13 cellular contexts compared by ENCODE assay signal in genomic region chr3:73055583-73056364, GRCh38. TPM values are rescaled to one million over a fixed set of nuclear protein-coding genes. Genes with fewer than 3 reads are reported as not detected.
DNase-seq lines count a peak whose midpoint lies in the region; ATAC-seq and TF ChIP-seq lines count a peak whose summit lies in the region.
"Had no signal": no experiment of that assay in that cellular context is flagged by ENCODE, and none has a peak within 500 bp of the region (broad histone marks: within the 10 kb centered on the region; RNA-seq: fewer than 3 reads in every experiment).

No MANE protein-coding gene starts in this region.

- H3K36me3 Mint-ChIP-seq in nephron (ENCODE audit: low read depth) (peaks cover 22% of the 10 kb centered on the region), progenitor cell of endocrine pancreas (ENCODE audit: insufficient read depth) (peaks cover 11% of the 10 kb centered on the region)
- H3K36me3 Mint-ChIP-seq: activated naive CD4-positive, alpha-beta T cell treated with anti-CD3 and anti-CD28 coated beads, Interleukin-2, amount 50 U/mL, for 24 hours had no signal

- no peak overlapping the region for H3K27ac ChIP-seq in PC-3 (ENCODE audit: low read length)
- peak overlapping the region in 3 of 4 donors; percentile 12 to 45 (median 42) for H3K27ac ChIP-seq in esophagus squamous epithelium

- no peak for TF ChIP-seq CTCF in PC-3 (conservative IDR thresholded peaks at IDR 0.05; ENCODE audit: low read depth, low read length)
- TF ChIP-seq CTCF in esophagus squamous epithelium (IDR thresholded peaks at IDR 0.05): no peak
- no peak for TF ChIP-seq CTCF in nephron (IDR thresholded peaks at IDR 0.05; ENCODE audit: unreplicated experiment in 3 of 3)
- TF ChIP-seq CTCF in progenitor cell of endocrine pancreas (IDR thresholded peaks at IDR 0.05; ENCODE audit: unreplicated experiment): no peak

- no peak for TF ChIP-seq POLR2A in esophagus squamous epithelium (IDR thresholded peaks at IDR 0.05)

- peak overlapping the region; percentile 1 to 16 (median 3) for H3K27ac Mint-ChIP-seq in nephron
- no peak overlapping the region for H3K27ac Mint-ChIP-seq in progenitor cell of endocrine pancreas
- H3K27ac Mint-ChIP-seq: activated naive CD4-positive, alpha-beta T cell treated with anti-CD3 and anti-CD28 coated beads, Interleukin-2, amount 50 U/mL, for 24 hours; T-helper 17 cell had no signal

- CTCF ChIA-PET in PC-3 (lab: Charles Lee): interaction anchor here (0.6 to 3.3 kb wide), 8 partner anchors 28 to 234 kb away, joined by 3 to 19 read pairs (median 6); no protein-coding TSS in a partner anchor

- H3K27me3 Mint-ChIP-seq in nephron (ENCODE audit: low read depth): no peaks in the 10 kb centered on the region
- H3K27me3 Mint-ChIP-seq in progenitor cell of endocrine pancreas: no peaks in the 10 kb centered on the region
- H3K27me3 Mint-ChIP-seq: activated naive CD4-positive, alpha-beta T cell treated with anti-CD3 and anti-CD28 coated beads, Interleukin-2, amount 50 U/mL, for 24 hours; T-helper 17 cell had no signal

- H3K27me3 ChIP-seq in PC-3 (ENCODE audit: low read length) (no peaks in the 10 kb centered on the region), esophagus squamous epithelium (no peaks in the 10 kb centered on the region)

- DNase-seq in ELF-1 (ENCODE audit: low read depth, low spot score): peak; percentile 49
- DNase-seq in PC-3: peak; percentile 21
- DNase-seq in esophagus squamous epithelium (lab: John Stamatoyannopoulos, UW): no peak
- DNase-seq in NCI-H1436 (lab: John Stamatoyannopoulos, UW): no peak
- DNase-seq in progenitor cell of endocrine pancreas (ENCODE audit: low spot score, unreplicated experiment): no peak
- DNase-seq in AG08395 (ENCODE audit: low spot score): no peak
- DNase-seq: NCI-H2029; NK-92 treated with Interleukin-12 subunit alpha and Interleukin-12 subunit beta, amount 100 ng/mL, for 24 hours; retina; T-helper 17 cell had no signal

- H3K4me3 Mint-ChIP-seq in nephron (no peak overlapping the region), progenitor cell of endocrine pancreas (ENCODE audit: low read depth) (no peak overlapping the region)
- H3K4me3 Mint-ChIP-seq: activated naive CD4-positive, alpha-beta T cell treated with anti-CD3 and anti-CD28 coated beads, Interleukin-2, amount 50 U/mL, for 24 hours; T-helper 17 cell had no signal

- H3K9me2 ChIP-seq in PC-3 (replicated peaks; ENCODE audit: low read length): no peaks in the 10 kb centered on the region

- H3K9ac ChIP-seq in PC-3 (ENCODE audit: low read length): no peak overlapping the region

- 44% methylated on average over 10 of the region's 10 CpGs for WGBS in esophagus squamous epithelium, 2 donors

- H3F3A ChIP-seq in PC-3 (ENCODE audit: low read length, unreplicated experiment): peaks cover 10% of the 10 kb centered on the region

- no TSS peak for BruUV-seq in PC-3 (replicated peaks; lab: Mats Ljungman, UMichigan)

- H3K9me3 ChIP-seq in PC-3 (ENCODE audit: low read length) (no peaks in the 10 kb centered on the region), esophagus squamous epithelium (no peaks in the 10 kb centered on the region)

- H2AFZ ChIP-seq in PC-3 (ENCODE audit: low read length): no peak overlapping the region

- peaks cover 14% of the 10 kb centered on the region for H3K4me1 ChIP-seq in PC-3 (ENCODE audit: insufficient read depth, low read length)
- peaks cover 7 to 19% (median 8%) of the 10 kb centered on the region in 3 donors for H3K4me1 ChIP-seq in esophagus squamous epithelium

- peaks cover 77% of the 10 kb centered on the region for H3K79me2 ChIP-seq in PC-3 (ENCODE audit: low read length)

- ATAC-seq in PC-3 (no peak; the same call in 1 of the 2 replicates), GM19463 (IDR thresholded peaks at IDR 0.05; ENCODE audit: unreplicated experiment) (no peak)

- H4K20me1 ChIP-seq in PC-3 (ENCODE audit: low read length): peaks cover 40% of the 10 kb centered on the region

- intact Hi-C loops in PC-3 (cut with micrococcal nuclease) (loop anchor here (1.0 kb wide), 5 partner anchors 58 to 204 kb away; no protein-coding TSS in a partner anchor), esophagus squamous epithelium (cut with DNase I) (loop anchor here (10.0 kb wide), 1 partner anchor 111 kb away; no protein-coding TSS in a partner anchor)

- H3K4me1 Mint-ChIP-seq in nephron (peaks cover 13% of the 10 kb centered on the region), progenitor cell of endocrine pancreas (ENCODE audit: low read depth) (peaks cover 15% of the 10 kb centered on the region)

- no peaks in the 10 kb centered on the region for H3K9me3 Mint-ChIP-seq in nephron
- no peaks in the 10 kb centered on the region for H3K9me3 Mint-ChIP-seq in progenitor cell of endocrine pancreas (ENCODE audit: low read depth)
- H3K9me3 Mint-ChIP-seq: activated naive CD4-positive, alpha-beta T cell treated with anti-CD3 and anti-CD28 coated beads, Interleukin-2, amount 50 U/mL, for 24 hours had no signal

- POLR2A ChIA-PET in PC-3 (lab: Charles Lee; ENCODE audit: unreplicated experiment): no interaction called here

- H3K4me2 ChIP-seq in PC-3 (ENCODE audit: low read length): peak overlapping the region; percentile 15; the same call in 1 of the 2 replicates

- no peak overlapping the region for H3K4me3 ChIP-seq in PC-3 (ENCODE audit: low read length)
- no peak overlapping the region for H3K4me3 ChIP-seq in esophagus squamous epithelium

- peaks cover 4% of the 10 kb centered on the region; the same call in 1 of the 2 replicates for H3K36me3 ChIP-seq in PC-3 (ENCODE audit: low read depth, low read length)
- peaks cover 0 to 8% (median 0%) of the 10 kb centered on the region in 3 donors for H3K36me3 ChIP-seq in esophagus squamous epithelium

RNA-seq across cellular contexts. Expression of gene EBLN2, which starts 5.7 kb away (rescaled TPM):
- total RNA-seq in PC-3 (2014; rRNA removed) (3.8 and 6.2 TPM in 2 replicates), esophagus squamous epithelium (1 to 10 TPM; 1.1 to 6.3 (median 4.4) TPM), progenitor cell of endocrine pancreas (14.9 and 16.9 TPM in 2 replicates)

RNA-seq across cellular contexts. Expression of gene PPP4R2, which starts 59.2 kb away (rescaled TPM):
- 40.5 and 62.7 TPM in 2 replicates for total RNA-seq in PC-3 (2014; rRNA removed)
- 10 to 100 TPM; 22.7 to 38.9 (median 30.6) TPM for total RNA-seq in esophagus squamous epithelium
- 117 and 130 TPM in 2 replicates for total RNA-seq in progenitor cell of endocrine pancreas

Comparison
In these comparisons a context has a peak if more than half of its experiments do, and no peak if none do; other contexts are left out.
1. DNase-seq: peak in ELF-1 (single experiment) and PC-3 (single experiment); none in esophagus squamous epithelium (single experiment), NCI-H1436 (single experiment), progenitor cell of endocrine pancreas (single experiment) and AG08395 (single experiment).